9 cellular contexts compared by ENCODE assay signal in genomic region chr3:122305818-122306621, GRCh38. TPM values are rescaled to one million over a fixed set of nuclear protein-coding genes. Genes with fewer than 3 reads are reported as not detected.
DNase-seq lines count a peak whose midpoint lies in the region; ATAC-seq and TF ChIP-seq lines count a peak whose summit lies in the region.
"Had no signal": no experiment of that assay in that cellular context is flagged by ENCODE, and none has a peak within 500 bp of the region (broad histone marks: within the 10 kb centered on the region; RNA-seq: fewer than 3 reads in every experiment).

No MANE protein-coding gene starts in this region.

- no peak overlapping the region for H3K4me3 Mint-ChIP-seq in T-helper 2 cell treated with Interferon-gamma antibody and Interleukin-4, amounts not matched to agents 5 μg/mL and 100 μg/mL, for 36 hours

- H3K4me1 Mint-ChIP-seq in T-helper 2 cell treated with Interferon-gamma antibody and Interleukin-4, amounts not matched to agents 5 μg/mL and 100 μg/mL, for 36 hours (ENCODE audit: low read depth) = peaks cover under 1% of the 10 kb centered on the region

- TF ChIP-seq POLR2A in suprapubic skin (IDR thresholded peaks at IDR 0.05) = no peak

- H3K27ac ChIP-seq in suprapubic skin = no peak overlapping the region

- no peaks in the 10 kb centered on the region for H3K9me3 Mint-ChIP-seq in T-helper 2 cell treated with Interferon-gamma antibody and Interleukin-4, amounts not matched to agents 5 μg/mL and 100 μg/mL, for 36 hours

- H3K4me3 ChIP-seq in suprapubic skin = no peak overlapping the region

- TF ChIP-seq EP300 in suprapubic skin (IDR thresholded peaks at IDR 0.05) = no peak

- TF ChIP-seq CTCF in suprapubic skin (IDR thresholded peaks at IDR 0.05) = peak in 1 of 2 donors; percentile 8

- WGBS in suprapubic skin = 25% methylated on average over 3 of the region's 3 CpGs

- no peaks in the 10 kb centered on the region for H3K27me3 ChIP-seq in suprapubic skin

- peaks cover 21% of the 10 kb centered on the region for H3K4me1 ChIP-seq in suprapubic skin

- no peaks in the 10 kb centered on the region for H3K36me3 Mint-ChIP-seq in T-helper 2 cell treated with Interferon-gamma antibody and Interleukin-4, amounts not matched to agents 5 μg/mL and 100 μg/mL, for 36 hours (ENCODE audit: low read depth)

- H3K27me3 Mint-ChIP-seq in T-helper 2 cell treated with Interferon-gamma antibody and Interleukin-4, amounts not matched to agents 5 μg/mL and 100 μg/mL, for 36 hours (ENCODE audit: low read depth) = peaks cover 26% of the 10 kb centered on the region

- no peak overlapping the region for H3K27ac Mint-ChIP-seq in T-helper 2 cell treated with Interferon-gamma antibody and Interleukin-4, amounts not matched to agents 5 μg/mL and 100 μg/mL, for 36 hours

- no peaks in the 10 kb centered on the region for H3K9me3 ChIP-seq in suprapubic skin

- H3K36me3 ChIP-seq in suprapubic skin = no peaks in the 10 kb centered on the region

- DNase-seq in ELR (ENCODE audit: low read depth) = peak; percentile 22
- peak; percentile 40 for DNase-seq in RPMI8226
- DNase-seq in kidney glomerular epithelial cell (lab: John Stamatoyannopoulos, UW) = peak; percentile 7
- no peak for DNase-seq in suprapubic skin (ENCODE audit: low spot score in 2 of 2)
- no peak for DNase-seq in activated naive CD4-positive, alpha-beta T cell treated with Interleukin-2 at 50 U/mL for 16 hours
- DNase-seq in T-helper 2 cell treated with Interferon-gamma antibody and Interleukin-4, amounts not matched to agents 5 μg/mL and 100 μg/mL, for 36 hours (ENCODE audit: low spot score) = no peak
- no peak for DNase-seq in T-helper 9 cell
- DNase-seq: NCI-H1436 had no signal

- peak; percentile 70 for ATAC-seq in GM19463 (IDR thresholded peaks at IDR 0.05; ENCODE audit: unreplicated experiment)

RNA-seq across cellular contexts. Expression of gene CSTA, which starts 19.0 kb away (rescaled TPM):
- total RNA-seq in suprapubic skin = 100 to 1,000 TPM in 3 of 4 donors, 10 to 100 TPM in 1; 22.4 to 253 (median 192) TPM

Comparison
In these comparisons a context has a peak if more than half of its experiments do, and no peak if none do; other contexts are left out.
1. DNase-seq: peak in ELR (single experiment), RPMI8226 (single experiment) and kidney glomerular epithelial cell (single experiment); none in suprapubic skin (0 of 2), activated naive CD4-positive, alpha-beta T cell treated with Interleukin-2 at 50 U/mL for 16 hours (single experiment), T-helper 2 cell treated with Interferon-gamma antibody and Interleukin-4, amounts not matched to agents 5 μg/mL and 100 μg/mL, for 36 hours (single experiment) and T-helper 9 cell (single experiment).